21 cellular contexts compared by ENCODE assay signal in the genomic region with DNA sequence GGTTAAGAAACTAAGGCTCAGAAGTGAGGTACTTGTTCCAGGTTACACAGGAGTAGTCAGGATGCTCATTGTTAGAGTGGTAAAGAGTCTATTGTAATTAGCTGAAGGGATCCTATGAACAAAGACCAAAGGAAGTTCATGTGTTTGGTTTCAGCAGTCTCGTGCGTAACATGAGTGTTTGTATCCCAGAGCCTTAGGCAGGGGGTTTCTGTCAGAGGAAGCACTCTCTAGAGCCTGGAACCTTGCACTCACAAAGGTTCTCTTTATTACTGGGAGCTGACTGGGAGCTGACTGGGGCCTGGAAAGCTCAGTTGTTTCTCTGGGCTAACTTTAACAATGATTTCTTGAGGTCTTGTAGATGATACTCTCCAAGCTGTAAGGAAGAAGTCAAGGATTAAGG. TPM values are rescaled to one million over a fixed set of nuclear protein-coding genes. Genes with fewer than 3 reads are reported as not detected.
DNase-seq lines count a peak whose midpoint lies in the region; ATAC-seq and TF ChIP-seq lines count a peak whose summit lies in the region.
"Had no signal": no experiment of that assay in that cellular context is flagged by ENCODE, and none has a peak within 500 bp of the region (broad histone marks: within the 10 kb centered on the region; RNA-seq: fewer than 3 reads in every experiment).

No MANE protein-coding gene starts in this region.

- H3K36me3 Mint-ChIP-seq in endothelial cell (ENCODE audit: low read depth, unreplicated experiment) (peaks cover 37% of the 10 kb centered on the region), neural crest cell (ENCODE audit: low read depth) (peaks cover 18% of the 10 kb centered on the region)

- H3K9me3 Mint-ChIP-seq in endothelial cell (ENCODE audit: unreplicated experiment) = no peaks in the 10 kb centered on the region
- no peaks in the 10 kb centered on the region for H3K9me3 Mint-ChIP-seq in neural crest cell
- H3K9me3 Mint-ChIP-seq: CD4-positive, alpha-beta memory T cell had no signal

- H3K27me3 ChIP-seq in foreskin keratinocyte = no peaks in the 10 kb centered on the region
- H3K27me3 ChIP-seq: BE2C; BLaER1 treated with 17β-estradiol and CSF1 and Interleukin-3, amounts not matched to agents 10 nM and 100 nM had no signal

- peak; percentile 15 for DNase-seq in COLO829 (ENCODE audit: low spot score)
- DNase-seq in endothelial cell (ENCODE audit: low spot score) = no peak
- no peak for DNase-seq in neural crest cell (ENCODE audit: low read depth, low spot score)
- no peak for DNase-seq in foreskin keratinocyte
- no peak for DNase-seq in dermis blood vessel endothelial cell
- no peak for DNase-seq in NCI-H1105 treated with DMSO at 0.1 percent for 48 hours (lab: John Stamatoyannopoulos, UW)
- DNase-seq: 8988T; ACHN; AML-193; BE2C; Caco-2; CD4-positive, alpha-beta memory T cell; DMS153; DND-41; GM23248; H7; HCEC 1CT had no signal

- H3K27ac ChIP-seq in foreskin keratinocyte = no peak overlapping the region
- H3K27ac ChIP-seq: A549; BLaER1 treated with 17β-estradiol and CSF1 and Interleukin-3, amounts not matched to agents 10 nM and 100 nM; GM23248 had no signal

- H3K4me3 Mint-ChIP-seq in endothelial cell (ENCODE audit: unreplicated experiment) (no peak overlapping the region), neural crest cell (peak overlapping the region; percentile 12)
- H3K4me3 Mint-ChIP-seq: CD14-positive monocyte had no signal

- no peak for ATAC-seq in foreskin keratinocyte
- ATAC-seq: A549, GM12878 had no signal

- H3K27ac Mint-ChIP-seq in endothelial cell (ENCODE audit: unreplicated experiment) (peak overlapping the region; percentile 83), neural crest cell (ENCODE audit: unreplicated experiment) (no peak overlapping the region)

- H3K4me1 ChIP-seq in foreskin keratinocyte = no peaks in the 10 kb centered on the region
- H3K4me1 ChIP-seq: A549, BE2C had no signal

- no peaks in the 10 kb centered on the region for H3K27me3 Mint-ChIP-seq in endothelial cell (ENCODE audit: unreplicated experiment)
- H3K27me3 Mint-ChIP-seq in neural crest cell (ENCODE audit: low read depth) = no peaks in the 10 kb centered on the region
- H3K27me3 Mint-ChIP-seq: CD4-positive, alpha-beta memory T cell had no signal

- TF ChIP-seq CTCF in endothelial cell (IDR thresholded peaks at IDR 0.05; ENCODE audit: unreplicated experiment) (no peak), neural crest cell (conservative IDR thresholded peaks at IDR 0.05) (no peak), foreskin keratinocyte (conservative IDR thresholded peaks at IDR 0.05) (no peak)

- H3K4me1 Mint-ChIP-seq in endothelial cell (ENCODE audit: unreplicated experiment) (peaks cover 52% of the 10 kb centered on the region), neural crest cell (peaks cover 44% of the 10 kb centered on the region)

RNA-seq across cellular contexts. Expression of a gene that starts 3.9 kb away (rescaled TPM):
- 29.6 TPM for total RNA-seq in endothelial cell (ENCODE audit: unreplicated experiment)
- total RNA-seq in neural crest cell = 47.4 and 48.4 TPM in 2 replicates
- 14.5 and 15.3 TPM in 2 replicates for total RNA-seq in foreskin keratinocyte
- 4.6 and 4.9 TPM in 2 replicates for polyA plus RNA-seq in foreskin keratinocyte
- total RNA-seq in dermis blood vessel endothelial cell = 11.0 and 11.4 TPM in 2 replicates

RNA-seq across cellular contexts. Expression of a gene that starts 19.8 kb away (rescaled TPM):
- total RNA-seq in endothelial cell (ENCODE audit: unreplicated experiment) (29.1 TPM), neural crest cell (23.0 and 24.5 TPM in 2 replicates), foreskin keratinocyte (11.5 and 12.0 TPM in 2 replicates), dermis blood vessel endothelial cell (18.5 and 23.1 TPM in 2 replicates)
- 3.7 and 4.1 TPM in 2 replicates for polyA plus RNA-seq in foreskin keratinocyte

RNA-seq across cellular contexts. Expression of a gene that starts 44.0 kb away (rescaled TPM):
- 15.5 TPM for total RNA-seq in endothelial cell (ENCODE audit: unreplicated experiment)
- total RNA-seq in neural crest cell = 26.1 and 29.8 TPM in 2 replicates
- total RNA-seq in foreskin keratinocyte = 0.10 and 0.11 TPM in 2 replicates
- polyA plus RNA-seq in foreskin keratinocyte = 0.01 and 0.02 TPM in 2 replicates
- 0.79 and 2.2 TPM in 2 replicates for total RNA-seq in dermis blood vessel endothelial cell
- total RNA-seq: Caco-2 had no signal
- polyA plus RNA-seq: A549 had no signal
